ENCODE assay signal across 1 cellular context in genomic region chr15:90201944-90202375, GRCh38.
A peak's percentile ranks its signal among the peaks of the same experiment; 100 is the strongest.
TF ChIP-seq lines count a peak whose summit lies in the region.

No MANE protein-coding gene starts in this region.

TF ChIP-seq in K562, 482 proteins besides CTCF, POLR2A, EP300 and RAD21:
- no peak for TF ChIP-seq ETV5 (CRISPR knock-in tag; IDR thresholded peaks at IDR 0.05; ENCODE audit: low read depth)
- TF ChIP-seq GABPB1 (CRISPR knock-in tag; IDR thresholded peaks at IDR 0.05), result 0 out of 2 replicates have a peak, but pooled peaks have one; percentile 17
